Comparison of ENCODE assay signal across 16 cellular contexts in genomic region chr11:26842458-26842841, GRCh38.
A peak's percentile ranks its signal among the peaks of the same experiment; 100 is the strongest.
DNase-seq lines count a peak whose midpoint lies in the region; ATAC-seq and TF ChIP-seq lines count a peak whose summit lies in the region.
"Had no signal": no experiment of that assay in that cellular context is flagged by ENCODE, and none has a peak within 500 bp of the region (broad histone marks: within the 10 kb centered on the region; RNA-seq: fewer than 3 reads in every experiment).

No MANE protein-coding gene starts in this region.

- no peaks in the 10 kb centered on the region for H3K4me1 Mint-ChIP-seq in CD8-positive, alpha-beta T cell (ENCODE audit: low read depth)
- H3K4me1 Mint-ChIP-seq in activated CD4-positive, alpha-beta T cell treated with anti-CD3 and anti-CD28 coated beads, Interleukin-2, amount 10 ng/mL, durations not matched to agents 24 days and 14 days: no peaks in the 10 kb centered on the region

- H3K4me3 Mint-ChIP-seq in CD8-positive, alpha-beta T cell: no peak overlapping the region
- H3K4me3 Mint-ChIP-seq in activated CD4-positive, alpha-beta T cell treated with anti-CD3 and anti-CD28 coated beads, Interleukin-2, amount 10 ng/mL, durations not matched to agents 24 days and 14 days: no peak overlapping the region
- H3K4me3 Mint-ChIP-seq: activated CD8-positive, alpha-beta T cell treated with anti-CD3 and anti-CD28 coated beads for 36 hours; nephron had no signal

- H3K9me3 Mint-ChIP-seq in CD8-positive, alpha-beta T cell: peaks cover 13% of the 10 kb centered on the region
- peaks cover 4% of the 10 kb centered on the region for H3K9me3 Mint-ChIP-seq in activated CD4-positive, alpha-beta T cell treated with anti-CD3 and anti-CD28 coated beads, Interleukin-2, amount 10 ng/mL, durations not matched to agents 24 days and 14 days
- H3K9me3 Mint-ChIP-seq: nephron had no signal

- H3K36me3 ChIP-seq in breast epithelium (no peaks in the 10 kb centered on the region), heart left ventricle (no peaks in the 10 kb centered on the region), skeletal muscle satellite cell (ENCODE audit: insufficient read depth, low read length) (no peaks in the 10 kb centered on the region)
- H3K36me3 ChIP-seq in CD8-positive, alpha-beta T cell (ENCODE audit: insufficient read depth, low read length): no peaks in the 10 kb centered on the region

- TF ChIP-seq POLR2A in breast epithelium (IDR thresholded peaks at IDR 0.05) (no peak), heart left ventricle (IDR thresholded peaks at IDR 0.05) (no peak)

- H3K4me3 ChIP-seq in breast epithelium (no peak overlapping the region), heart left ventricle (no peak overlapping the region), skeletal muscle satellite cell (ENCODE audit: low read length) (peak overlapping the region; percentile 36)
- H3K4me3 ChIP-seq in CD8-positive, alpha-beta T cell (ENCODE audit: low read depth, low read length): no peak overlapping the region
- H3K4me3 ChIP-seq: MG63 had no signal

- POLR2A ChIA-PET in CD8-positive, alpha-beta T cell (lab: Charles Lee): no interaction called here

- peaks cover 0 to 3% of the 10 kb centered on the region in 2 donors for H3K4me1 ChIP-seq in breast epithelium
- peaks cover 0 to 17% (median 0%) of the 10 kb centered on the region in 12 donors for H3K4me1 ChIP-seq in heart left ventricle
- peaks cover 37% of the 10 kb centered on the region for H3K4me1 ChIP-seq in skeletal muscle satellite cell (ENCODE audit: control insufficient read depth, insufficient read depth, low read length)
- H3K4me1 ChIP-seq in CD8-positive, alpha-beta T cell (ENCODE audit: insufficient read depth, low read length): no peaks in the 10 kb centered on the region

- no peaks in the 10 kb centered on the region for H3K27me3 Mint-ChIP-seq in CD8-positive, alpha-beta T cell (ENCODE audit: low read depth)
- no peaks in the 10 kb centered on the region for H3K27me3 Mint-ChIP-seq in activated CD4-positive, alpha-beta T cell treated with anti-CD3 and anti-CD28 coated beads, Interleukin-2, amount 10 ng/mL, durations not matched to agents 24 days and 14 days
- H3K27me3 Mint-ChIP-seq: activated CD8-positive, alpha-beta T cell treated with anti-CD3 and anti-CD28 coated beads for 36 hours had no signal

- H3K27ac ChIP-seq in breast epithelium (peak overlapping the region; percentile 35 to 72), heart left ventricle (peak overlapping the region in 7 of 12 donors; percentile 17 to 70 (median 46))
- no peak overlapping the region for H3K27ac ChIP-seq in CD8-positive, alpha-beta T cell (ENCODE audit: low read depth, low read length)

- H3K4me2 ChIP-seq in skeletal muscle satellite cell (ENCODE audit: low read length): peak overlapping the region; percentile 56

- peak; percentile 8 for DNase-seq in GM03348 (ENCODE audit: low spot score)
- no peak for DNase-seq in breast epithelium (ENCODE audit: low spot score in 2 of 2)
- no peak for DNase-seq in heart left ventricle
- no peak for DNase-seq in islet precursor cell
- DNase-seq in CD8-positive, alpha-beta T cell: no peak
- no peak for DNase-seq in activated CD4-positive, alpha-beta T cell treated with anti-CD3 and anti-CD28 coated beads, Interleukin-2, amount 10 ng/mL, durations not matched to agents 24 days and 14 days
- DNase-seq in NCI-H1694 (lab: John Stamatoyannopoulos, UW): no peak
- DNase-seq: activated CD8-positive, alpha-beta T cell treated with anti-CD3 and anti-CD28 coated beads for 36 hours; effector CD4-positive, alpha-beta T cell; hypothalamus; SHP77 treated with DMSO at 0.1 percent for 48 hours; small intestine had no signal

- no peak overlapping the region for H3K27ac Mint-ChIP-seq in CD8-positive, alpha-beta T cell
- no peak overlapping the region for H3K27ac Mint-ChIP-seq in activated CD4-positive, alpha-beta T cell treated with anti-CD3 and anti-CD28 coated beads, Interleukin-2, amount 10 ng/mL, durations not matched to agents 24 days and 14 days
- H3K27ac Mint-ChIP-seq: activated CD8-positive, alpha-beta T cell treated with anti-CD3 and anti-CD28 coated beads for 36 hours; activated T-helper 2 cell treated with anti-CD3 and anti-CD28 coated beads, Interferon-gamma antibody, Interleukin-2, Interleukin-4, amounts not matched to agents 10 μg/mL and 5 μg/mL and 100 μg/mL, durations not matched to agents 14 hours and 24 hours and 36 hours had no signal

- H3K27me3 ChIP-seq in breast epithelium: no peaks in the 10 kb centered on the region
- no peaks in the 10 kb centered on the region for H3K27me3 ChIP-seq in heart left ventricle
- H3K27me3 ChIP-seq in skeletal muscle satellite cell (ENCODE audit: control insufficient read depth, insufficient read depth, low read length): no peaks in the 10 kb centered on the region
- no peaks in the 10 kb centered on the region for H3K27me3 ChIP-seq in CD8-positive, alpha-beta T cell (ENCODE audit: insufficient read depth, low read length)
- H3K27me3 ChIP-seq: MG63 had no signal

- no peaks in the 10 kb centered on the region for H3K9me3 ChIP-seq in breast epithelium
- H3K9me3 ChIP-seq in heart left ventricle: no peaks in the 10 kb centered on the region
- H3K9me3 ChIP-seq in skeletal muscle satellite cell (replicated peaks; ENCODE audit: low read length): no peaks in the 10 kb centered on the region
- H3K9me3 ChIP-seq in CD8-positive, alpha-beta T cell (ENCODE audit: low read length): no peaks in the 10 kb centered on the region

- no peaks in the 10 kb centered on the region for H3K36me3 Mint-ChIP-seq in CD8-positive, alpha-beta T cell
- no peaks in the 10 kb centered on the region for H3K36me3 Mint-ChIP-seq in activated CD4-positive, alpha-beta T cell treated with anti-CD3 and anti-CD28 coated beads, Interleukin-2, amount 10 ng/mL, durations not matched to agents 24 days and 14 days (ENCODE audit: low read depth)

- CTCF ChIA-PET in CD8-positive, alpha-beta T cell (lab: Charles Lee): no interaction called here

- TF ChIP-seq CTCF in breast epithelium (IDR thresholded peaks at IDR 0.05) (no peak), heart left ventricle (IDR thresholded peaks at IDR 0.05) (no peak)
- TF ChIP-seq CTCF in CD8-positive, alpha-beta T cell (IDR thresholded peaks at IDR 0.05): no peak

- peak in 3 of 4 donors; percentile 19 to 78 (median 33) for ATAC-seq in heart left ventricle
- ATAC-seq in CD8-positive, alpha-beta T cell: no peak
- ATAC-seq: activated CD8-positive, alpha-beta T cell treated with anti-CD3 and anti-CD28 coated beads for 36 hours had no signal

- peak overlapping the region; percentile 72 for H3K9ac ChIP-seq in skeletal muscle satellite cell (ENCODE audit: low read depth, low read length)

- intact Hi-C loops in breast epithelium (cut with DNase I; ENCODE audit: low total_unique reads): no loop called here
- intact Hi-C loops in heart left ventricle (cut with DNase I): loop anchor here in 1 of 10 donors (10.0 kb wide), 1 partner anchor 88 kb away; no protein-coding TSS in a partner anchor
- intact Hi-C loops in CD8-positive, alpha-beta T cell (cut with DNase I, micrococcal nuclease): no loop called here
- intact Hi-C loops in activated CD4-positive, alpha-beta T cell treated with anti-CD3 and anti-CD28 coated beads, Interleukin-2, amount 10 ng/mL, durations not matched to agents 24 days and 14 days (cut with micrococcal nuclease): no loop called here

- WGBS in heart left ventricle, 4 donors: 59 to 79% (median 67%) methylated on average over 1 of the region's 1 CpG
